Comparison of ENCODE assay signal across 17 cellular contexts in genomic region chr7:27107391-27107900, GRCh38. TPM values are rescaled to one million over a fixed set of nuclear protein-coding genes. Genes with fewer than 3 reads are reported as not detected.
DNase-seq lines count a peak whose midpoint lies in the region; ATAC-seq, FAIRE-seq and TF ChIP-seq lines count a peak whose summit lies in the region.
"Had no signal": no experiment of that assay in that cellular context is flagged by ENCODE, and none has a peak within 500 bp of the region (broad histone marks: within the 10 kb centered on the region; RNA-seq: fewer than 3 reads in every experiment).

No MANE protein-coding gene starts in this region.

- in situ Hi-C loops in K562 (cut with MboI) = no loop called here

- H3K4me3 ChIP-seq in K562 = no peak overlapping the region
- peak overlapping the region in 1 of 2 donors; percentile 43 for H3K4me3 ChIP-seq in kidney (ENCODE audit: low read length in 2 of 2)
- peak overlapping the region; percentile 29 for H3K4me3 ChIP-seq in rectal smooth muscle tissue (ENCODE audit: low read length)
- H3K4me3 ChIP-seq in smooth muscle cell = no peak overlapping the region
- H3K4me3 ChIP-seq: GM12878, SK-N-MC had no signal

- BruUV-seq in K562 (replicated peaks; lab: Mats Ljungman, UMichigan) = no TSS peak

- peaks cover 23% of the 10 kb centered on the region for H3K27me3 Mint-ChIP-seq in activated CD4-positive, alpha-beta memory T cell treated with anti-CD3 and anti-CD28 coated beads for 36 hours

- H3K36me3 Mint-ChIP-seq in activated CD4-positive, alpha-beta memory T cell treated with anti-CD3 and anti-CD28 coated beads for 36 hours = peaks cover 2% of the 10 kb centered on the region

- H3K4me3 Mint-ChIP-seq in activated CD4-positive, alpha-beta memory T cell treated with anti-CD3 and anti-CD28 coated beads for 36 hours = no peak overlapping the region

- 10% methylated on average over 13 of the region's 17 CpGs for WGBS in K562 (ENCODE audit: insufficient coverage, low coverage, missing lambda C conversion rate)
- 18% methylated on average over 17 of the region's 17 CpGs for WGBS in smooth muscle cell (ENCODE audit: low lambda C conversion rate)

- H3K4me1 ChIP-seq in K562 (replicated peaks in 1 of 2; ENCODE audit: control insufficient read depth in 2 of 2, insufficient read depth in 2 of 2, low read length in 2 of 2) (peaks cover 0 to 12% of the 10 kb centered on the region in 2 experiments; a peak in 2 of 5 replicates), kidney (ENCODE audit: control insufficient read depth in 1 of 2, insufficient read depth in 1 of 2, low read depth in 1 of 2, low read length in 2 of 2) (peaks cover 19 to 21% of the 10 kb centered on the region in 2 donors), rectal smooth muscle tissue (ENCODE audit: control insufficient read depth, insufficient read depth, low read length) (peaks cover 23% of the 10 kb centered on the region), smooth muscle cell (ENCODE audit: low read depth) (peaks cover 11% of the 10 kb centered on the region)

- H3K9me3 ChIP-seq in K562 (replicated peaks; ENCODE audit: control insufficient read depth, insufficient read depth, low read depth, low read length) (no peaks in the 10 kb centered on the region), kidney (ENCODE audit: control insufficient read depth in 1 of 2, low read length in 2 of 2) (no peaks in the 10 kb centered on the region), smooth muscle cell (replicated peaks; ENCODE audit: low read depth) (no peaks in the 10 kb centered on the region)

- H3K36me3 ChIP-seq in K562 (ENCODE audit: control insufficient read depth, insufficient read depth, low read length) (no peaks in the 10 kb centered on the region), kidney (ENCODE audit: control insufficient read depth in 1 of 2, insufficient read depth in 2 of 2, low read length in 2 of 2) (peaks cover 0 to 5% of the 10 kb centered on the region in 2 donors), rectal smooth muscle tissue (ENCODE audit: control insufficient read depth, insufficient read depth, low read length) (no peaks in the 10 kb centered on the region), smooth muscle cell (ENCODE audit: low read depth) (no peaks in the 10 kb centered on the region)

- H3K79me2 ChIP-seq in K562 (ENCODE audit: control insufficient read depth, insufficient read depth, low read length) = no peaks in the 10 kb centered on the region
- H3K79me2 ChIP-seq in smooth muscle cell (ENCODE audit: low read depth) = no peaks in the 10 kb centered on the region

- no peaks in the 10 kb centered on the region for H3F3A ChIP-seq in smooth muscle cell (ENCODE audit: low read depth)

- no peak overlapping the region for H3K27ac Mint-ChIP-seq in activated CD4-positive, alpha-beta memory T cell treated with anti-CD3 and anti-CD28 coated beads for 36 hours
- H3K27ac Mint-ChIP-seq: H9 had no signal

- H4K20me1 ChIP-seq in K562 (replicated peaks; ENCODE audit: control insufficient read depth, insufficient read depth, low read length) (no peaks in the 10 kb centered on the region), smooth muscle cell (ENCODE audit: low read depth) (peaks cover 12% of the 10 kb centered on the region)

- H2AFZ ChIP-seq in K562 (ENCODE audit: low read depth, low read length) = no peak overlapping the region
- H2AFZ ChIP-seq in smooth muscle cell (ENCODE audit: low read depth) = no peak overlapping the region

- H3K27me3 ChIP-seq in K562 (ENCODE audit: control insufficient read depth in 2 of 2, insufficient read depth in 2 of 2, low read length in 2 of 2) (peaks cover 64 to 70% of the 10 kb centered on the region in 2 experiments), rectal smooth muscle tissue (ENCODE audit: control insufficient read depth, insufficient read depth, low read length) (no peaks in the 10 kb centered on the region), smooth muscle cell (ENCODE audit: low read depth) (peaks cover 100% of the 10 kb centered on the region)

- H3K4me2 ChIP-seq in K562 (ENCODE audit: insufficient read depth, low read length) (no peak overlapping the region), smooth muscle cell (no peak overlapping the region)

- no peak for ATAC-seq in K562
- ATAC-seq: GM12878 had no signal

- no peak for TF ChIP-seq POLR2A in K562 (conservative IDR thresholded peaks at IDR 0.05)

- no peak for TF ChIP-seq EP300 in K562 (IDR thresholded peaks at IDR 0.05; ENCODE audit: low read length)

- TF ChIP-seq CTCF in K562 (IDR thresholded peaks at IDR 0.05 in 2 of 3, conservative IDR thresholded peaks at IDR 0.05 in 1 of 3; ENCODE audit: insufficient read depth in 2 of 3, low read depth in 1 of 3, low read length in 3 of 3) (no peak), kidney (IDR thresholded peaks at IDR 0.05; ENCODE audit: borderline replicate concordance, extremely low read depth, insufficient read depth) (no peak), smooth muscle cell (IDR thresholded peaks at IDR 0.05; ENCODE audit: borderline replicate concordance, insufficient read depth, poor library complexity, severe bottlenecking) (no peak)

- H3K9me3 Mint-ChIP-seq in activated CD4-positive, alpha-beta memory T cell treated with anti-CD3 and anti-CD28 coated beads for 36 hours = no peaks in the 10 kb centered on the region

- CTCF ChIA-PET in K562 (lab: Yijun Ruan, JAX; ENCODE audit: low intra/inter-chr PET ratio) = no interaction called here
- CTCF ChIA-PET in activated CD4-positive, alpha-beta memory T cell treated with anti-CD3 and anti-CD28 coated beads for 36 hours (lab: Charles Lee) = no interaction called here

- H3K9me1 ChIP-seq in K562 (ENCODE audit: control insufficient read depth, insufficient read depth, low read length) = no peaks in the 10 kb centered on the region

- H3K4me1 Mint-ChIP-seq in activated CD4-positive, alpha-beta memory T cell treated with anti-CD3 and anti-CD28 coated beads for 36 hours (ENCODE audit: low read depth) = peaks cover 11% of the 10 kb centered on the region

- FAIRE-seq in K562 (lab: Jason Lieb, UNC) = no peak
- no peak for FAIRE-seq in kidney (lab: Jason Lieb, UNC)
- no peak for FAIRE-seq in RCC 7860 (lab: Jason Lieb, UNC)
- FAIRE-seq: GM12878, GM19239 had no signal

- no peak overlapping the region for H3K9ac ChIP-seq in K562 (ENCODE audit: insufficient read depth in 1 of 2, low read depth in 2 of 2, low read length in 2 of 2)
- H3K9ac ChIP-seq in kidney (ENCODE audit: low read length in 2 of 2) = peak overlapping the region in 1 of 2 donors; percentile 59
- H3K9ac ChIP-seq in rectal smooth muscle tissue (ENCODE audit: low read length) = no peak overlapping the region
- H3K9ac ChIP-seq in smooth muscle cell (ENCODE audit: low read depth) = no peak overlapping the region

- intact Hi-C loops in K562 (cut with micrococcal nuclease) = no loop called here
- intact Hi-C loops in kidney (cut with DNase I) = no loop called here
- intact Hi-C loops in activated CD4-positive, alpha-beta memory T cell treated with anti-CD3 and anti-CD28 coated beads for 36 hours (cut with micrococcal nuclease) = no loop called here

- DNase-seq in AG08396 (ENCODE audit: low spot score) = peak; percentile 54
- no peak for DNase-seq in K562 (ENCODE audit: extremely low read depth in 1 of 4, low spot score in 3 of 4)
- peak; percentile 54 for DNase-seq in kidney
- DNase-seq in effector CD4-positive, alpha-beta T cell = no peak
- DNase-seq in activated CD4-positive, alpha-beta memory T cell treated with anti-CD3 and anti-CD28 coated beads for 36 hours = no peak
- DNase-seq in RCC 7860 (ENCODE audit: low spot score) = no peak
- DNase-seq in smooth muscle cell (lab: John Stamatoyannopoulos, UW; ENCODE audit: unreplicated experiment) = no peak
- DNase-seq: ACHN, DMS153, H9, NCI-H1436, NCI-H774, posterior cingulate gyrus had no signal

- H3K27ac ChIP-seq in K562 (ENCODE audit: extremely low read depth, low read depth, low read length) (no peak overlapping the region), kidney (ENCODE audit: low read depth in 2 of 2, low read length in 2 of 2) (peak overlapping the region; percentile 78 to 87), rectal smooth muscle tissue (ENCODE audit: low read depth, low read length) (peak overlapping the region; percentile 90), smooth muscle cell (ENCODE audit: low read depth) (no peak overlapping the region)
- H3K27ac ChIP-seq: SK-N-MC had no signal

- no peak for TF ChIP-seq RAD21 in K562 (CRISPR knock-in tag; conservative IDR thresholded peaks at IDR 0.05 in 1 of 2, IDR thresholded peaks at IDR 0.05 in 1 of 2)

- POLR2A ChIA-PET in K562 (lab: Yijun Ruan, JAX) = no interaction called here
- POLR2A ChIA-PET in activated CD4-positive, alpha-beta memory T cell treated with anti-CD3 and anti-CD28 coated beads for 36 hours (lab: Charles Lee) = no interaction called here

RNA-seq across cellular contexts. Expression of gene HOXA2, which starts 5.0 kb away (rescaled TPM):
- not detected in 2 replicates for total RNA-seq in K562 (2011; cell fraction: chromatin; rRNA removed; ENCODE audit: low replicate concordance)
- not detected in 2 replicates for total RNA-seq in K562 (2011; cell fraction: nucleolus; rRNA removed)
- total RNA-seq in K562 (2011; cell fraction: nucleoplasm; rRNA removed) = not detected in 2 replicates
- total RNA-seq in K562 (2014; rRNA removed) (not detected in 2 replicates), K562 (2014; rRNA removed; fragmentation: Illumina TruSeq; extraction: Trizol) (not detected in 2 replicates), K562 (2015; rRNA removed; fragmentation: Illumina TruSeq; extraction: Trizol) (not detected in 2 replicates), K562 (2021) (not detected in 2 replicates), kidney (2.9 TPM), smooth muscle cell (not detected in 2 replicates)
- polyA plus RNA-seq in K562 (2011; rRNA removed) (0.04 TPM in 1 of 2 replicates, not detected in the other), K562 (2014; fragmentation: Illumina TruSeq; extraction: Trizol) (not detected in 2 replicates), K562 (2014; fragmentation: Nextera tagmentation; extraction: Ambion mirVana) (not detected), K562 (2014; rRNA removed) (not detected in 2 replicates), kidney (ENCODE audit: insufficient read depth, low read depth, low replicate concordance) (1.3 TPM), smooth muscle cell (not detected in 2 replicates)
- polyA plus RNA-seq in K562 (2011; cell fraction: cytosol; rRNA removed) = not detected in 2 replicates
- polyA plus RNA-seq in K562 (2011; cell fraction: nucleus; rRNA removed) = 0.37 TPM in 1 of 2 replicates, not detected in the other
- not detected in 2 replicates for polyA plus RNA-seq in K562 (2012)
- polyA minus RNA-seq in K562 (2011; rRNA and poly(A)+ RNA removed) = not detected in 2 replicates
- polyA minus RNA-seq in K562 (2011; cell fraction: cytosol; rRNA and poly(A)+ RNA removed) = not detected in 2 replicates
- not detected in 2 replicates for polyA minus RNA-seq in K562 (2011; cell fraction: nucleus; rRNA and poly(A)+ RNA removed)
- total RNA-seq in activated CD4-positive, alpha-beta memory T cell treated with anti-CD3 and anti-CD28 coated beads for 36 hours = not detected
- total RNA-seq: GM12878, H9 had no signal
- polyA plus RNA-seq: GM12878 had no signal

RNA-seq across cellular contexts. Expression of gene HOXA1, which starts 11.6 kb away (rescaled TPM):
- total RNA-seq in K562 (2011; cell fraction: chromatin; rRNA removed; ENCODE audit: low replicate concordance) = 0.16 TPM in 1 of 2 replicates, not detected in the other
- 0.13 TPM in 1 of 2 replicates, not detected in the other for total RNA-seq in K562 (2011; cell fraction: nucleolus; rRNA removed)
- not detected in 2 replicates for total RNA-seq in K562 (2011; cell fraction: nucleoplasm; rRNA removed)
- total RNA-seq in K562 (2014; rRNA removed) = 0.09 TPM in 1 of 2 replicates, not detected in the other
- not detected in 2 replicates for total RNA-seq in K562 (2014; rRNA removed; fragmentation: Illumina TruSeq; extraction: Trizol)
- total RNA-seq in K562 (2015; rRNA removed; fragmentation: Illumina TruSeq; extraction: Trizol) = not detected in 2 replicates
- total RNA-seq in K562 (2021) = not detected in 2 replicates
- 0.63 TPM in 1 of 2 replicates, not detected in the other for polyA plus RNA-seq in K562 (2011; rRNA removed)
- polyA plus RNA-seq in K562 (2011; cell fraction: cytosol; rRNA removed) = 0.79 TPM in 1 of 2 replicates, not detected in the other
- 1.3 TPM in 1 of 2 replicates, not detected in the other for polyA plus RNA-seq in K562 (2011; cell fraction: nucleus; rRNA removed)
- polyA plus RNA-seq in K562 (2012) = not detected in 2 replicates
- 0.07 TPM in 1 of 2 replicates, not detected in the other for polyA plus RNA-seq in K562 (2014; fragmentation: Illumina TruSeq; extraction: Trizol)
- polyA plus RNA-seq in K562 (2014; fragmentation: Nextera tagmentation; extraction: Ambion mirVana) = under 1 TPM in 1 of 2 experiments, not detected in 1; 0.03 TPM
- polyA plus RNA-seq in K562 (2014; rRNA removed) = 0.09 TPM in 1 of 2 replicates, not detected in the other
- 0.56 TPM in 1 of 2 replicates, not detected in the other for polyA minus RNA-seq in K562 (2011; rRNA and poly(A)+ RNA removed)
- 0.57 TPM in 1 of 2 replicates, not detected in the other for polyA minus RNA-seq in K562 (2011; cell fraction: cytosol; rRNA and poly(A)+ RNA removed)
- 0.54 TPM in 1 of 2 replicates, not detected in the other for polyA minus RNA-seq in K562 (2011; cell fraction: nucleus; rRNA and poly(A)+ RNA removed)
- total RNA-seq in kidney = 2.4 TPM
- 1.1 TPM for polyA plus RNA-seq in kidney (ENCODE audit: insufficient read depth, low read depth, low replicate concordance)
- total RNA-seq in activated CD4-positive, alpha-beta memory T cell treated with anti-CD3 and anti-CD28 coated beads for 36 hours = under 1 TPM; 0.29 to 0.43 TPM
- total RNA-seq in smooth muscle cell = 0.40 TPM in 1 of 2 replicates, not detected in the other
- polyA plus RNA-seq in smooth muscle cell = not detected in 2 replicates
- total RNA-seq: H9 had no signal

RNA-seq across cellular contexts. Expression of gene HOXA4, which starts 23.1 kb away (rescaled TPM):
- not detected in 2 replicates for total RNA-seq in K562 (2011; cell fraction: chromatin; rRNA removed; ENCODE audit: low replicate concordance)
- not detected in 2 replicates for total RNA-seq in K562 (2011; cell fraction: nucleolus; rRNA removed)
- total RNA-seq in K562 (2011; cell fraction: nucleoplasm; rRNA removed) = not detected in 2 replicates
- total RNA-seq in K562 (2014; rRNA removed) (not detected in 2 replicates), K562 (2014; rRNA removed; fragmentation: Illumina TruSeq; extraction: Trizol) (not detected in 2 replicates), K562 (2015; rRNA removed; fragmentation: Illumina TruSeq; extraction: Trizol) (not detected in 2 replicates), K562 (2021) (not detected in 2 replicates), kidney (11.2 TPM), smooth muscle cell (1.4 TPM in 1 of 2 replicates, not detected in the other)
- polyA plus RNA-seq in K562 (2011; rRNA removed) (not detected in 2 replicates), K562 (2014; fragmentation: Illumina TruSeq; extraction: Trizol) (not detected in 2 replicates), K562 (2014; fragmentation: Nextera tagmentation; extraction: Ambion mirVana) (not detected), K562 (2014; rRNA removed) (not detected in 2 replicates), kidney (ENCODE audit: insufficient read depth, low read depth, low replicate concordance) (13.0 TPM), smooth muscle cell (0.22 TPM in 1 of 2 replicates, not detected in the other)
- polyA plus RNA-seq in K562 (2011; cell fraction: cytosol; rRNA removed) = not detected in 2 replicates
- polyA plus RNA-seq in K562 (2011; cell fraction: nucleus; rRNA removed) = 0.14 TPM in 1 of 2 replicates, not detected in the other
- polyA plus RNA-seq in K562 (2012) = not detected in 2 replicates
- not detected in 2 replicates for polyA minus RNA-seq in K562 (2011; rRNA and poly(A)+ RNA removed)
- polyA minus RNA-seq in K562 (2011; cell fraction: cytosol; rRNA and poly(A)+ RNA removed) = not detected in 2 replicates
- not detected in 2 replicates for polyA minus RNA-seq in K562 (2011; cell fraction: nucleus; rRNA and poly(A)+ RNA removed)
- not detected for total RNA-seq in activated CD4-positive, alpha-beta memory T cell treated with anti-CD3 and anti-CD28 coated beads for 36 hours
- total RNA-seq: GM12878, H9 had no signal

RNA-seq across cellular contexts. Expression of gene HOXA5, which starts 36.0 kb away (rescaled TPM):
- total RNA-seq in K562 (2011; cell fraction: chromatin; rRNA removed; ENCODE audit: low replicate concordance) = not detected in 2 replicates
- not detected in 2 replicates for total RNA-seq in K562 (2011; cell fraction: nucleolus; rRNA removed)
- total RNA-seq in K562 (2011; cell fraction: nucleoplasm; rRNA removed) = not detected in 2 replicates
- total RNA-seq in K562 (2014; rRNA removed) (not detected in 2 replicates), K562 (2014; rRNA removed; fragmentation: Illumina TruSeq; extraction: Trizol) (not detected in 2 replicates), K562 (2015; rRNA removed; fragmentation: Illumina TruSeq; extraction: Trizol) (not detected in 2 replicates), K562 (2021) (not detected in 2 replicates), kidney (38.0 TPM), smooth muscle cell (0.67 and 2.1 TPM in 2 replicates)
- polyA plus RNA-seq in K562 (2011; rRNA removed) (0.13 TPM in 1 of 2 replicates, not detected in the other), K562 (2014; fragmentation: Illumina TruSeq; extraction: Trizol) (not detected in 2 replicates), K562 (2014; fragmentation: Nextera tagmentation; extraction: Ambion mirVana) (not detected), K562 (2014; rRNA removed) (not detected in 2 replicates), kidney (ENCODE audit: insufficient read depth, low read depth, low replicate concordance) (19.4 TPM), smooth muscle cell (0.11 and 0.98 TPM in 2 replicates)
- polyA plus RNA-seq in K562 (2011; cell fraction: cytosol; rRNA removed) = 0.10 TPM in 1 of 2 replicates, not detected in the other
- 0.30 TPM in 1 of 2 replicates, not detected in the other for polyA plus RNA-seq in K562 (2011; cell fraction: nucleus; rRNA removed)
- polyA plus RNA-seq in K562 (2012) = not detected in 2 replicates
- not detected in 2 replicates for polyA minus RNA-seq in K562 (2011; rRNA and poly(A)+ RNA removed)
- polyA minus RNA-seq in K562 (2011; cell fraction: cytosol; rRNA and poly(A)+ RNA removed) = not detected in 2 replicates
- not detected in 2 replicates for polyA minus RNA-seq in K562 (2011; cell fraction: nucleus; rRNA and poly(A)+ RNA removed)
- not detected for total RNA-seq in activated CD4-positive, alpha-beta memory T cell treated with anti-CD3 and anti-CD28 coated beads for 36 hours
- total RNA-seq: H9 had no signal

RNA-seq across cellular contexts. Expression of gene HOXA6, which starts 40.1 kb away (rescaled TPM):
- total RNA-seq in K562 (2011; cell fraction: chromatin; rRNA removed; ENCODE audit: low replicate concordance) = not detected in 2 replicates
- not detected in 2 replicates for total RNA-seq in K562 (2011; cell fraction: nucleolus; rRNA removed)
- total RNA-seq in K562 (2011; cell fraction: nucleoplasm; rRNA removed) = not detected in 2 replicates
- total RNA-seq in K562 (2014; rRNA removed) (not detected in 2 replicates), K562 (2014; rRNA removed; fragmentation: Illumina TruSeq; extraction: Trizol) (not detected in 2 replicates), K562 (2015; rRNA removed; fragmentation: Illumina TruSeq; extraction: Trizol) (not detected in 2 replicates), K562 (2021) (not detected in 2 replicates), kidney (22.0 TPM), smooth muscle cell (0.58 TPM in 1 of 2 replicates, not detected in the other)
- polyA plus RNA-seq in K562 (2011; rRNA removed) (not detected in 2 replicates), K562 (2014; fragmentation: Illumina TruSeq; extraction: Trizol) (not detected in 2 replicates), K562 (2014; fragmentation: Nextera tagmentation; extraction: Ambion mirVana) (not detected), K562 (2014; rRNA removed) (not detected in 2 replicates), kidney (ENCODE audit: insufficient read depth, low read depth, low replicate concordance) (1.1 TPM), smooth muscle cell (0.56 TPM in 1 of 2 replicates, not detected in the other)
- not detected in 2 replicates for polyA plus RNA-seq in K562 (2011; cell fraction: cytosol; rRNA removed)
- polyA plus RNA-seq in K562 (2011; cell fraction: nucleus; rRNA removed) = 0.13 TPM in 1 of 2 replicates, not detected in the other
- not detected in 2 replicates for polyA plus RNA-seq in K562 (2012)
- not detected in 2 replicates for polyA minus RNA-seq in K562 (2011; rRNA and poly(A)+ RNA removed)
- not detected in 2 replicates for polyA minus RNA-seq in K562 (2011; cell fraction: cytosol; rRNA and poly(A)+ RNA removed)
- polyA minus RNA-seq in K562 (2011; cell fraction: nucleus; rRNA and poly(A)+ RNA removed) = not detected in 2 replicates
- total RNA-seq in activated CD4-positive, alpha-beta memory T cell treated with anti-CD3 and anti-CD28 coated beads for 36 hours = not detected
- total RNA-seq: GM12878, H9 had no signal

Comparison
In these comparisons a context has a peak if more than half of its experiments do, and no peak if none do; other contexts are left out.
1. DNase-seq: peak in AG08396 (single experiment) and kidney (single experiment); none in K562 (0 of 4), effector CD4-positive, alpha-beta T cell (single experiment), activated CD4-positive, alpha-beta memory T cell treated with anti-CD3 and anti-CD28 coated beads for 36 hours (single experiment), RCC 7860 (single experiment) and smooth muscle cell (single experiment).
2. H3K27ac ChIP-seq: peak in kidney (2 of 2) and rectal smooth muscle tissue (single experiment); none in K562 (single experiment) and smooth muscle cell (single experiment).